In the genomic region with DNA sequence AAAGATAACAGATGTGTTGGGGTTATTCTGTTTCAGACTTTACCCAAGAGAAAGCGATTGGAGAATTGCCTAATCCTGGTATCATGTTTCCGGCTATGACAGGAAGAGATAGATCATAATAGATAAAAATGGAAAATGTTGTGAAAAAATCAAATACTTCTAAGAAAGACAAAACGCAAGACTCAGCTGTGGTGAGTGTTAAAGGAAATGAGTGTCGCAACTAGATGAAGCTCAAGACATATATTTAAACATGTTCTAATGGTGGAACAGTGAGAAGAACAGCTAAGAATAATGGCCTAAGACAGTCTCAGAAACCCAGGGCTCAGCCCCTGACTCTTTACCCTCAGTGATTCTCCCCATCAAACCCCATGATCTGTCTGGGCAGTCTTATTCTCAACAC, we compare ENCODE assay signal across 1 cellular context.
TF ChIP-seq lines count a peak whose summit lies in the region.

No MANE protein-coding gene starts in this region.

TF ChIP-seq in IMR-90, 13 proteins besides CTCF, POLR2A, EP300 and RAD21:
- TF ChIP-seq USF2 (IDR thresholded peaks at IDR 0.05; ENCODE audit: low read depth, low read length) (no peak), CEBPB (IDR thresholded peaks at IDR 0.05; ENCODE audit: low read depth, low read length) (peak; percentile 89)
